Comparison of ENCODE assay signal across 1 cellular context in the genomic region with DNA sequence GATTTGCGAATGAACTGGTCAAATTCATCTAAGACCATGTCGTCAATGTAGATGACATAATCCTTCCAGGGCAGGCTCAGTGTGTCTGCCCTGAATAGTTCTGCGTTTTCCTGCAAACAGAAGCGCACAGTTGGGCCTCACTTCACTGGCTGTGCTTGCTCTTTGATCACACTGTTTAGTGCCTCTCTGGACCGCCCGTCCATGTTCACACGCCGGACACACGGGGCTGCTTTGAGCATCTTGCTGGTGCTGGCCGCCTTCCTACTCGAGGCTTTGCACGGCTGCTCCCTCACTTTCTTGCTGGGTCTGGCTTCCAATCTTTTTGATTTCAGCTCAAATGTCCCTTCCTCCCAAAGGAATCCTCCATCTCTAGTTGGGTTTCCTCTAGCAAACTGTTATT.
A peak's percentile ranks its signal among the peaks of the same experiment; 100 is the strongest.
TF ChIP-seq lines count a peak whose summit lies in the region.

No MANE protein-coding gene starts in this region.

TF ChIP-seq in HepG2, 621 proteins besides CTCF, POLR2A, EP300 and RAD21:
- TF ChIP-seq ARID2 (CRISPR knock-in tag; IDR thresholded peaks at IDR 0.05; ENCODE audit: borderline replicate concordance) (no peak), ZNF768 (CRISPR knock-in tag; IDR thresholded peaks at IDR 0.05) (peak; percentile 18; the same call in 1 of the 2 replicates), TBL1XR1 (IDR thresholded peaks at IDR 0.05; ENCODE audit: borderline replicate concordance, low read length, partially characterized antibody) (no peak)
